ENCODE assay signal across 8 cellular contexts in genomic region chr7:137846588-137847417, GRCh38. TPM values are rescaled to one million over a fixed set of nuclear protein-coding genes. Genes with fewer than 3 reads are reported as not detected.
DNase-seq lines count a peak whose midpoint lies in the region; ATAC-seq, FAIRE-seq and TF ChIP-seq lines count a peak whose summit lies in the region.

Gene DGKI, minus strand, starts transcription at chr7:137846974.

- peak in 13 of 14 donors; percentile 28 to 85 (median 64) for DNase-seq in C1 segment of cervical spinal cord (lab: John Stamatoyannopoulos, UW)
- DNase-seq in NCI-H2171 treated with DMSO at 0.1 percent for 48 hours (lab: John Stamatoyannopoulos, UW) = peak; percentile 11
- DNase-seq in cerebellar nuclear complex (lab: John Stamatoyannopoulos, UW) = peak; percentile 35 to 49
- DNase-seq in HepG2 (ENCODE audit: low spot score) = no peak
- peak in 48 of 49 donors; percentile 10 to 89 (median 66) for DNase-seq in substantia nigra (lab: John Stamatoyannopoulos, UW)
- DNase-seq in transverse colon = no peak
- DNase-seq in 8988T = no peak

- H2AFZ ChIP-seq in HepG2 (ENCODE audit: low read length) = no peak within 1 kb of the TSS

- intact Hi-C loops in HepG2 (cut with micrococcal nuclease; ENCODE audit: unreplicated experiment) = loop anchor here (1.0 kb wide), 1 partner anchor 44 kb away; no protein-coding TSS in a partner anchor
- intact Hi-C loops in transverse colon (cut with DNase I; ENCODE audit: low total_unique reads) = no loop called here

- no peak; a peak in 1 of 4 replicates for TF ChIP-seq POLR2A in HepG2 (IDR thresholded peaks at IDR 0.05; ENCODE audit: insufficient read depth in 1 of 2, low read depth in 2 of 2, low read length in 2 of 2)
- no peak for TF ChIP-seq POLR2A in transverse colon (IDR thresholded peaks at IDR 0.05)

- H3K27me3 ChIP-seq in HepG2 (ENCODE audit: control insufficient read depth in 1 of 2, insufficient read depth in 2 of 2, low read length in 2 of 2) (peaks cover 3 to 29% of the 10 kb centered on the region in 2 experiments; a peak in 4 of 5 replicates), transverse colon (peaks cover 62% of the 10 kb centered on the region)

- no peaks in the 10 kb centered on the region for H3K79me2 ChIP-seq in HepG2 (ENCODE audit: insufficient read depth, low read length)

- no peak for FAIRE-seq in HepG2 (lab: Jason Lieb, UNC)

- H3K9me3 ChIP-seq in HepG2 (ENCODE audit: low read length) (no peaks in the 10 kb centered on the region), transverse colon (no peaks in the 10 kb centered on the region)

- TF ChIP-seq CTCF in HepG2 (CRISPR knock-in tag; IDR thresholded peaks at IDR 0.05) = no peak
- no peak for TF ChIP-seq CTCF in transverse colon (IDR thresholded peaks at IDR 0.05)

- in situ Hi-C loops in HepG2 (cut with HindIII; ENCODE audit: extremely low pct_ligation_motif_present, low pct_unique_long_range_greater_than_20kb) (no loop called here), transverse colon (cut with MboI; ENCODE audit: low pct_ligation_motif_present in 1 of 4, low pct_unique_long_range_greater_than_20kb in 1 of 4, low sequenced_read_pairs in 3 of 4) (loop anchor here in 1 of 4 donors (25.0 kb wide), 1 partner anchor 110 kb away; no protein-coding TSS in a partner anchor)

- WGBS in HepG2 (ENCODE audit: low lambda C conversion rate) = 43% methylated on average over 9 of the region's 93 CpGs
- 16% methylated on average over 64 of the region's 93 CpGs; no CpG with 5 or more reads in 1 of the 2 donors for WGBS in transverse colon (ENCODE audit: low coverage in 1 of 2), 2 donors

- H3K4me2 ChIP-seq in HepG2 (ENCODE audit: low read depth, low read length) = peak within 1 kb of the TSS; percentile 81

- POLR2A ChIA-PET in HepG2 (lab: Yijun Ruan, JAX) = no interaction called here

- no peaks in the 10 kb centered on the region; the same call in 1 of the 2 replicates for H4K20me1 ChIP-seq in HepG2 (ENCODE audit: insufficient read depth, low read length)

- no peak within 1 kb of the TSS for H3K27ac ChIP-seq in HepG2 (ENCODE audit: extremely low read length, insufficient read depth, low read length)
- peak within 1 kb of the TSS; percentile 74 for H3K27ac ChIP-seq in substantia nigra (ENCODE audit: low read depth, low read length, poor library complexity, severe bottlenecking)
- H3K27ac ChIP-seq in transverse colon = no peak within 1 kb of the TSS

- peaks cover 12% of the 10 kb centered on the region for H3K4me1 ChIP-seq in HepG2 (ENCODE audit: insufficient read depth, low read length)
- H3K4me1 ChIP-seq in transverse colon = peaks cover 0 to 13% (median 10%) of the 10 kb centered on the region in 4 donors

- TF ChIP-seq RAD21 in HepG2 (CRISPR knock-in tag; IDR thresholded peaks at IDR 0.05) = no peak

- CTCF ChIA-PET in HepG2 (lab: Yijun Ruan, JAX; ENCODE audit: low intra/inter-chr PET ratio, low total read pairs) = no interaction called here

- no peak within 1 kb of the TSS for H3K9ac ChIP-seq in HepG2 (ENCODE audit: insufficient read depth, low read depth, low read length)

- no peaks in the 10 kb centered on the region; a peak in 1 of 5 replicates for H3K36me3 ChIP-seq in HepG2 (replicated peaks in 1 of 2; ENCODE audit: control insufficient read depth in 1 of 2, insufficient read depth in 2 of 2, low read length in 2 of 2)
- no peaks in the 10 kb centered on the region for H3K36me3 ChIP-seq in transverse colon

- peak; percentile 46 for ATAC-seq in GM19397 (IDR thresholded peaks at IDR 0.05; ENCODE audit: unreplicated experiment)
- peak; percentile 50 for ATAC-seq in HepG2

- no TSS peak for BruUV-seq in HepG2 (replicated peaks; lab: Mats Ljungman, UMichigan)

- H3K4me3 ChIP-seq in HepG2 (replicated peaks in 1 of 3; ENCODE audit: insufficient read depth in 1 of 3, low read depth in 2 of 3, low read length in 3 of 3) (peak within 1 kb of the TSS in 2 of 3 experiments; percentile 49 to 66; a peak in 3 of 6 replicates), transverse colon (peak within 1 kb of the TSS in 2 of 4 donors; percentile 12 to 34)

- TF ChIP-seq EP300 in HepG2 (IDR thresholded peaks at IDR 0.05; ENCODE audit: low read depth in 2 of 2, low read length in 2 of 2) (no peak), HepG2 (CRISPR knock-in tag; IDR thresholded peaks at IDR 0.05; ENCODE audit: borderline replicate concordance) (no peak), transverse colon (IDR thresholded peaks at IDR 0.05; ENCODE audit: low read depth) (no peak)

TF ChIP-seq in HepG2, 621 proteins besides CTCF, POLR2A, EP300 and RAD21 (continues in another document):
- TF ChIP-seq, protein P1, sequence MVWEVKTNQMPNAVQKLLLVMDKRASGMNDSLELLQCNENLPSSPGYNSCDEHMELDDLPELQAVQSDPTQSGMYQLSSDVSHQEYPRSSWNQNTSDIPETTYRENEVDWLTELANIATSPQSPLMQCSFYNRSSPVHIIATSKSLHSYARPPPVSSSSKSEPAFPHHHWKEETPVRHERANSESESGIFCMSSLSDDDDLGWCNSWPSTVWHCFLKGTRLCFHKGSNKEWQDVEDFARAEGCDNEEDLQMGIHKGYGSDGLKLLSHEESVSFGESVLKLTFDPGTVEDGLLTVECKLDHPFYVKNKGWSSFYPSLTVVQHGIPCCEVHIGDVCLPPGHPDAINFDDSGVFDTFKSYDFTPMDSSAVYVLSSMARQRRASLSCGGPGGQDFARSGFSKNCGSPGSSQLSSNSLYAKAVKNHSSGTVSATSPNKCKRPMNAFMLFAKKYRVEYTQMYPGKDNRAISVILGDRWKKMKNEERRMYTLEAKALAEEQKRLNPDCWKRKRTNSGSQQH (CRISPR knock-in tag; IDR thresholded peaks at IDR 0.05; ENCODE audit: low read depth) = no peak
- TF ChIP-seq, protein P2, sequence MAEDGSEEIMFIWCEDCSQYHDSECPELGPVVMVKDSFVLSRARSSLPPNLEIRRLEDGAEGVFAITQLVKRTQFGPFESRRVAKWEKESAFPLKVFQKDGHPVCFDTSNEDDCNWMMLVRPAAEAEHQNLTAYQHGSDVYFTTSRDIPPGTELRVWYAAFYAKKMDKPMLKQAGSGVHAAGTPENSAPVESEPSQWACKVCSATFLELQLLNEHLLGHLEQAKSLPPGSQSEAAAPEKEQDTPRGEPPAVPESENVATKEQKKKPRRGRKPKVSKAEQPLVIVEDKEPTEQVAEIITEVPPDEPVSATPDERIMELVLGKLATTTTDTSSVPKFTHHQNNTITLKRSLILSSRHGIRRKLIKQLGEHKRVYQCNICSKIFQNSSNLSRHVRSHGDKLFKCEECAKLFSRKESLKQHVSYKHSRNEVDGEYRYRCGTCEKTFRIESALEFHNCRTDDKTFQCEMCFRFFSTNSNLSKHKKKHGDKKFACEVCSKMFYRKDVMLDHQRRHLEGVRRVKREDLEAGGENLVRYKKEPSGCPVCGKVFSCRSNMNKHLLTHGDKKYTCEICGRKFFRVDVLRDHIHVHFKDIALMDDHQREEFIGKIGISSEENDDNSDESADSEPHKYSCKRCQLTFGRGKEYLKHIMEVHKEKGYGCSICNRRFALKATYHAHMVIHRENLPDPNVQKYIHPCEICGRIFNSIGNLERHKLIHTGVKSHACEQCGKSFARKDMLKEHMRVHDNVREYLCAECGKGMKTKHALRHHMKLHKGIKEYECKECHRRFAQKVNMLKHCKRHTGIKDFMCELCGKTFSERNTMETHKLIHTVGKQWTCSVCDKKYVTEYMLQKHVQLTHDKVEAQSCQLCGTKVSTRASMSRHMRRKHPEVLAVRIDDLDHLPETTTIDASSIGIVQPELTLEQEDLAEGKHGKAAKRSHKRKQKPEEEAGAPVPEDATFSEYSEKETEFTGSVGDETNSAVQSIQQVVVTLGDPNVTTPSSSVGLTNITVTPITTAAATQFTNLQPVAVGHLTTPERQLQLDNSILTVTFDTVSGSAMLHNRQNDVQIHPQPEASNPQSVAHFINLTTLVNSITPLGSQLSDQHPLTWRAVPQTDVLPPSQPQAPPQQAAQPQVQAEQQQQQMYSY (CRISPR knock-in tag; IDR thresholded peaks at IDR 0.05) = no peak

RNA-seq across cellular contexts. Expression of gene DGKI, which starts in this region (rescaled TPM):
- total RNA-seq in HepG2 (2016; rRNA removed; fragmentation: Illumina TruSeq; extraction: Trizol) (0.09 TPM in 1 of 2 replicates, not detected in the other), transverse colon (1 to 10 TPM in 1 of 4 donors, under 1 TPM in 2, not detected in 1; 0.64 to 1.2 (median 1.00) TPM)
- not detected in 2 replicates for total RNA-seq in HepG2 (2016; cell fraction: cytosol; rRNA removed; fragmentation: Illumina TruSeq; extraction: Trizol; ENCODE audit: low read depth)
- 0.24 TPM in 1 of 2 replicates, not detected in the other for total RNA-seq in HepG2 (2016; cell fraction: insoluble cytoplasmic fraction; rRNA removed; fragmentation: Illumina TruSeq; extraction: Trizol)
- 0.03 TPM in 1 of 2 replicates, not detected in the other for total RNA-seq in HepG2 (2016; cell fraction: membrane; rRNA removed; fragmentation: Illumina TruSeq; extraction: Trizol)
- 0.06 and 0.25 TPM in 2 replicates for total RNA-seq in HepG2 (2016; cell fraction: nucleus; rRNA removed; fragmentation: Illumina TruSeq; extraction: Trizol)
- polyA plus RNA-seq in HepG2 (2011; rRNA removed) = 0.17 TPM in 1 of 2 replicates, not detected in the other
- polyA plus RNA-seq in HepG2 (2011; cell fraction: cytosol; rRNA removed) = not detected in 2 replicates
- polyA plus RNA-seq in HepG2 (2011; cell fraction: nucleus; rRNA removed) = 0.19 and 0.29 TPM in 2 replicates
- polyA plus RNA-seq in HepG2 (2012) = 0.11 TPM in 1 of 2 replicates, not detected in the other
- polyA plus RNA-seq in HepG2 (2016; cell fraction: cytosol; fragmentation: Illumina TruSeq; extraction: Trizol; ENCODE audit: low read depth) = not detected in 2 replicates
- polyA plus RNA-seq in HepG2 (2016; cell fraction: insoluble cytoplasmic fraction; fragmentation: Illumina TruSeq; extraction: Trizol; ENCODE audit: low read depth) = not detected in 2 replicates
- polyA plus RNA-seq in HepG2 (2016; cell fraction: membrane; fragmentation: Illumina TruSeq; extraction: Trizol; ENCODE audit: low read depth) = not detected in 2 replicates
- polyA plus RNA-seq in HepG2 (2016; cell fraction: nucleus; fragmentation: Illumina TruSeq; extraction: Trizol; ENCODE audit: insufficient read depth, low read depth) = not detected in 2 replicates
- not detected in 2 replicates for polyA minus RNA-seq in HepG2 (2011; rRNA and poly(A)+ RNA removed; ENCODE audit: low replicate concordance)
- polyA minus RNA-seq in HepG2 (2011; cell fraction: cytosol; rRNA and poly(A)+ RNA removed) = not detected in 2 replicates
- 1.4 and 1.7 TPM in 2 replicates for polyA minus RNA-seq in HepG2 (2011; cell fraction: nucleus; rRNA and poly(A)+ RNA removed)

Comparison
In these comparisons a context has a peak if more than half of its experiments do, and no peak if none do; other contexts are left out.
1. DNase-seq: peak in C1 segment of cervical spinal cord (13 of 14), NCI-H2171 treated with DMSO at 0.1 percent for 48 hours (single experiment), cerebellar nuclear complex (2 of 2) and substantia nigra (48 of 49); none in HepG2 (single experiment), transverse colon (single experiment) and 8988T (single experiment).